Comparison of ENCODE assay signal across 8 cellular contexts in genomic region chr19:1279782-1280341, GRCh38. TPM values are rescaled to one million over a fixed set of nuclear protein-coding genes. Genes with fewer than 3 reads are reported as not detected.
A peak's percentile ranks its signal among the peaks of the same experiment; 100 is the strongest.
DNase-seq lines count a peak whose midpoint lies in the region; ATAC-seq and TF ChIP-seq lines count a peak whose summit lies in the region.

No MANE protein-coding gene starts in this region.

- H3F3A ChIP-seq in OCI-LY1 (ENCODE audit: insufficient read depth, low read length) = no peaks in the 10 kb centered on the region

- peak; percentile 94 for TF ChIP-seq CTCF in OCI-LY1 (IDR thresholded peaks at IDR 0.05; ENCODE audit: low read length)

- no peak overlapping the region for H3K4me2 ChIP-seq in OCI-LY1 (ENCODE audit: low read length)

- no peaks in the 10 kb centered on the region for H3K79me2 ChIP-seq in OCI-LY1 (ENCODE audit: insufficient read depth, low read length)

- H3K4me3 ChIP-seq in OCI-LY1 (ENCODE audit: low read depth, low read length, poor library complexity, severe bottlenecking) (no peak overlapping the region), mucosa of rectum (ENCODE audit: low read length in 2 of 2) (no peak overlapping the region)

- H3K27me3 ChIP-seq in OCI-LY1 (ENCODE audit: insufficient read depth, low read length) (no peaks in the 10 kb centered on the region), mucosa of rectum (ENCODE audit: control insufficient read depth in 2 of 2, insufficient read depth in 2 of 2, low read length in 2 of 2) (peaks cover 2 to 8% of the 10 kb centered on the region in 2 donors)

- no peaks in the 10 kb centered on the region for H4K20me1 ChIP-seq in OCI-LY1 (ENCODE audit: insufficient read depth, low read length)

- ATAC-seq in stimulated activated naive CD8-positive, alpha-beta T cell treated with anti-CD3 and anti-CD28 coated beads, Interleukin-15, Interleukin-2, amounts not matched to agents 100 U/mL and 50 U/mL, for 24 hours = peak; percentile 14
- no peak for ATAC-seq in HG02970 (IDR thresholded peaks at IDR 0.05; ENCODE audit: low FRiP score, unreplicated experiment)

- H3K9me3 ChIP-seq in OCI-LY1 (ENCODE audit: low read length) = no peaks in the 10 kb centered on the region
- no peaks in the 10 kb centered on the region for H3K9me3 ChIP-seq in mucosa of rectum (ENCODE audit: control insufficient read depth in 2 of 2, low read length in 2 of 2)

- no peaks in the 10 kb centered on the region for H3K9me2 ChIP-seq in OCI-LY1 (ENCODE audit: low read depth, low read length)

- H2AFZ ChIP-seq in OCI-LY1 (ENCODE audit: low read length) = no peak overlapping the region

- H3K9ac ChIP-seq in OCI-LY1 (ENCODE audit: low read length) (no peak overlapping the region), mucosa of rectum (ENCODE audit: low read depth in 1 of 2, low read length in 2 of 2) (peak overlapping the region; percentile 14 to 15)

- H3K36me3 ChIP-seq in OCI-LY1 (ENCODE audit: insufficient read depth, low read length) = peaks cover 44% of the 10 kb centered on the region
- H3K36me3 ChIP-seq in mucosa of rectum (ENCODE audit: control insufficient read depth in 2 of 2, insufficient read depth in 2 of 2, low read length in 2 of 2) = peaks cover 9 to 10% of the 10 kb centered on the region in 2 donors

- peak; percentile 81 for DNase-seq in COLO668 (lab: John Stamatoyannopoulos, UW; ENCODE audit: unreplicated experiment)
- DNase-seq in HT1080 (ENCODE audit: low read depth) = peak; percentile 75
- DNase-seq in activated T-cell treated with anti-CD3 and anti-CD28 coated beads for 4 hours = peak; percentile 57
- DNase-seq in epidermal melanocyte (ENCODE audit: insufficient read length, low spot score) = peak; percentile 97
- DNase-seq in stimulated activated naive CD8-positive, alpha-beta T cell treated with anti-CD3 and anti-CD28 coated beads, Interleukin-15, Interleukin-2, amounts not matched to agents 100 U/mL and 50 U/mL, for 24 hours = peak; percentile 85

- H3K4me1 ChIP-seq in OCI-LY1 (ENCODE audit: insufficient read depth, low read length, severe bottlenecking) (peaks cover 17% of the 10 kb centered on the region), mucosa of rectum (ENCODE audit: control insufficient read depth in 2 of 2, insufficient read depth in 2 of 2, low read length in 2 of 2) (peaks cover 34 to 48% of the 10 kb centered on the region in 2 donors)

- H3K27ac ChIP-seq in OCI-LY1 (ENCODE audit: low read depth, low read length, poor library complexity, severe bottlenecking) (no peak overlapping the region), mucosa of rectum (ENCODE audit: low read depth in 2 of 2, low read length in 2 of 2) (no peak overlapping the region)

RNA-seq across cellular contexts. Expression of gene FAM174C, which starts 4.5 kb away (rescaled TPM):
- 53.1 and 58.1 TPM in 2 replicates for total RNA-seq in HT1080 (2014; rRNA removed; shearing (Covaris generic))
- 64.5 and 87.6 TPM in 2 replicates for polyA plus RNA-seq in HT1080 (2015; cell fraction: cytosol; rRNA removed)
- polyA plus RNA-seq in HT1080 (2015; cell fraction: nucleus; rRNA removed) = 29.4 and 37.0 TPM in 2 replicates

RNA-seq across cellular contexts. Expression of gene EFNA2, which starts 5.8 kb away (rescaled TPM):
- 0.45 TPM in 1 of 2 replicates, not detected in the other for total RNA-seq in HT1080 (2014; rRNA removed; shearing (Covaris generic))
- 0.12 and 0.16 TPM in 2 replicates for polyA plus RNA-seq in HT1080 (2015; cell fraction: cytosol; rRNA removed)
- polyA plus RNA-seq in HT1080 (2015; cell fraction: nucleus; rRNA removed) = not detected in 2 replicates

RNA-seq across cellular contexts. Expression of gene CIRBP, which starts 10.7 kb away (rescaled TPM):
- total RNA-seq in HT1080 (2014; rRNA removed; shearing (Covaris generic)) = 170 and 219 TPM in 2 replicates
- 148 and 175 TPM in 2 replicates for polyA plus RNA-seq in HT1080 (2015; cell fraction: cytosol; rRNA removed)
- 531 and 623 TPM in 2 replicates for polyA plus RNA-seq in HT1080 (2015; cell fraction: nucleus; rRNA removed)

RNA-seq across cellular contexts. Expression of gene MIDN, which starts 31.5 kb away (rescaled TPM):
- total RNA-seq in HT1080 (2014; rRNA removed; shearing (Covaris generic)) = 10.1 and 11.2 TPM in 2 replicates
- polyA plus RNA-seq in HT1080 (2015; cell fraction: cytosol; rRNA removed) = 39.7 and 46.2 TPM in 2 replicates
- polyA plus RNA-seq in HT1080 (2015; cell fraction: nucleus; rRNA removed) = 62.1 and 101 TPM in 2 replicates

RNA-seq across cellular contexts. Expression of gene ATP5F1D, which starts 38.3 kb away (rescaled TPM):
- total RNA-seq in HT1080 (2014; rRNA removed; shearing (Covaris generic)) = 55.4 and 127 TPM in 2 replicates
- 369 and 385 TPM in 2 replicates for polyA plus RNA-seq in HT1080 (2015; cell fraction: cytosol; rRNA removed)
- 147 and 154 TPM in 2 replicates for polyA plus RNA-seq in HT1080 (2015; cell fraction: nucleus; rRNA removed)
